Comparison of ENCODE assay signal across 9 cellular contexts in genomic region chr2:186570587-186570986, GRCh38. TPM values are rescaled to one million over a fixed set of nuclear protein-coding genes. Genes with fewer than 3 reads are reported as not detected.
DNase-seq lines count a peak whose midpoint lies in the region; ATAC-seq, FAIRE-seq and TF ChIP-seq lines count a peak whose summit lies in the region.
"Had no signal": no experiment of that assay in that cellular context is flagged by ENCODE, and none has a peak within 500 bp of the region (broad histone marks: within the 10 kb centered on the region; RNA-seq: fewer than 3 reads in every experiment).

No MANE protein-coding gene starts in this region.

- H3K27me3 ChIP-seq in A673 (replicated peaks; ENCODE audit: insufficient read depth, low read depth, low read length, poor library complexity), result no peaks in the 10 kb centered on the region
- no peaks in the 10 kb centered on the region for H3K27me3 ChIP-seq in K562 (ENCODE audit: control insufficient read depth in 2 of 2, insufficient read depth in 2 of 2, low read length in 2 of 2)

- in situ Hi-C loops in K562 (cut with MboI), result no loop called here

- no peak for TF ChIP-seq RAD21 in K562 (CRISPR knock-in tag; conservative IDR thresholded peaks at IDR 0.05 in 1 of 2, IDR thresholded peaks at IDR 0.05 in 1 of 2)

- no TSS peak for BruUV-seq in A673 (replicated peaks; lab: Mats Ljungman, UMichigan)
- BruUV-seq in K562 (replicated peaks; lab: Mats Ljungman, UMichigan), result no TSS peak

- CTCF ChIA-PET in A673 (lab: Charles Lee), result no interaction called here
- CTCF ChIA-PET in K562 (lab: Yijun Ruan, JAX; ENCODE audit: low intra/inter-chr PET ratio), result no interaction called here
- CTCF ChIA-PET in activated naive CD4-positive, alpha-beta T cell treated with anti-CD3 and anti-CD28 coated beads for 36 hours (lab: Charles Lee), result no interaction called here

- H3K27ac ChIP-seq in A673 (ENCODE audit: low read depth, low read length, poor library complexity, severe bottlenecking) (no peak overlapping the region), K562 (ENCODE audit: extremely low read depth, low read depth, low read length) (no peak overlapping the region)

- no peaks in the 10 kb centered on the region for H3K79me2 ChIP-seq in K562 (ENCODE audit: control insufficient read depth, insufficient read depth, low read length)

- intact Hi-C loops in A673 (cut with micrococcal nuclease; ENCODE audit: unreplicated experiment) (no loop called here), K562 (cut with micrococcal nuclease) (no loop called here)
- intact Hi-C loops in activated naive CD4-positive, alpha-beta T cell treated with anti-CD3 and anti-CD28 coated beads for 36 hours (cut with micrococcal nuclease), result no loop called here

- peak overlapping the region; percentile 4; the same call in 1 of the 2 replicates for H3K4me2 ChIP-seq in K562 (ENCODE audit: insufficient read depth, low read length)

- TF ChIP-seq POLR2A in K562 (conservative IDR thresholded peaks at IDR 0.05), result no peak

- no peaks in the 10 kb centered on the region for H3K9me3 ChIP-seq in A673 (ENCODE audit: low read depth, low read length, poor library complexity, severe bottlenecking)
- no peaks in the 10 kb centered on the region for H3K9me3 ChIP-seq in K562 (replicated peaks; ENCODE audit: control insufficient read depth, insufficient read depth, low read depth, low read length)

- H3K9ac ChIP-seq in K562 (ENCODE audit: insufficient read depth in 1 of 2, low read depth in 2 of 2, low read length in 2 of 2), result no peak overlapping the region

- peak overlapping the region; percentile 61 for H2AFZ ChIP-seq in K562 (ENCODE audit: low read depth, low read length)

- FAIRE-seq in K562 (lab: Jason Lieb, UNC), result peak; percentile 74

- WGBS in K562 (ENCODE audit: insufficient coverage, low coverage, missing lambda C conversion rate), result 10% methylated on average over 5 of the region's 5 CpGs

- no peaks in the 10 kb centered on the region for H3K36me3 ChIP-seq in A673 (ENCODE audit: insufficient read depth, low read length, poor library complexity, severe bottlenecking)
- no peaks in the 10 kb centered on the region for H3K36me3 ChIP-seq in K562 (ENCODE audit: control insufficient read depth, insufficient read depth, low read length)

- no peak overlapping the region for H3K27ac Mint-ChIP-seq in activated naive CD4-positive, alpha-beta T cell treated with anti-CD3 and anti-CD28 coated beads for 36 hours
- H3K27ac Mint-ChIP-seq: activated CD4-positive, alpha-beta T cell treated with anti-CD3 and anti-CD28 coated beads, Interleukin-2, amount 10 ng/mL, durations not matched to agents 24 days and 14 days had no signal

- no peaks in the 10 kb centered on the region for H3K9me1 ChIP-seq in K562 (ENCODE audit: control insufficient read depth, insufficient read depth, low read length)

- TF ChIP-seq CTCF in A673 (conservative IDR thresholded peaks at IDR 0.05; ENCODE audit: low read depth, low read length) (no peak), K562 (IDR thresholded peaks at IDR 0.05 in 2 of 3, conservative IDR thresholded peaks at IDR 0.05 in 1 of 3; ENCODE audit: insufficient read depth in 2 of 3, low read depth in 1 of 3, low read length in 3 of 3) (no peak)

- POLR2A ChIA-PET in A673 (lab: Charles Lee; ENCODE audit: low non-redundant PET), result no interaction called here
- POLR2A ChIA-PET in K562 (lab: Yijun Ruan, JAX), result interaction anchor here (1.5 kb wide), 2 partner anchors 15 to 24 kb away, joined by 3 to 4 read pairs; no protein-coding TSS in a partner anchor

- no peaks in the 10 kb centered on the region for H3K9me3 Mint-ChIP-seq in activated naive CD4-positive, alpha-beta T cell treated with anti-CD3 and anti-CD28 coated beads for 36 hours

- no peak overlapping the region for H3K4me3 ChIP-seq in A673 (ENCODE audit: low read depth, low read length, poor library complexity, severe bottlenecking)
- no peak overlapping the region for H3K4me3 ChIP-seq in K562

- no peak overlapping the region for H3K4me3 Mint-ChIP-seq in activated naive CD4-positive, alpha-beta T cell treated with anti-CD3 and anti-CD28 coated beads for 36 hours
- H3K4me3 Mint-ChIP-seq: activated CD4-positive, alpha-beta T cell treated with anti-CD3 and anti-CD28 coated beads, Interleukin-2, amount 10 ng/mL, durations not matched to agents 24 days and 14 days had no signal

- ATAC-seq in K562, result peak; percentile 63
- no peak for ATAC-seq in GM18519 (IDR thresholded peaks at IDR 0.05; ENCODE audit: low FRiP score, unreplicated experiment)

- H3K4me1 ChIP-seq in A673 (ENCODE audit: insufficient read depth, low read length, poor library complexity, severe bottlenecking) (peaks cover 4% of the 10 kb centered on the region), K562 (replicated peaks in 1 of 2; ENCODE audit: control insufficient read depth in 2 of 2, insufficient read depth in 2 of 2, low read length in 2 of 2) (peaks cover 0 to 5% of the 10 kb centered on the region in 2 experiments; a peak in 3 of 5 replicates)

- no peak for TF ChIP-seq EP300 in K562 (IDR thresholded peaks at IDR 0.05; ENCODE audit: low read length)

- no peaks in the 10 kb centered on the region for H4K20me1 ChIP-seq in K562 (replicated peaks; ENCODE audit: control insufficient read depth, insufficient read depth, low read length)

- DNase-seq in A673 (ENCODE audit: low spot score) (peak; percentile 44), LHCN-M2 (ENCODE audit: low read depth) (peak; percentile 43), K562 (ENCODE audit: extremely low read depth in 1 of 4, low spot score in 3 of 4) (peak in 1 of 4 experiments; percentile 56), kidney glomerular epithelial cell (lab: John Stamatoyannopoulos, UW) (peak; percentile 88), NCI-H748 treated with DMSO at 0.1 percent for 48 hours (lab: John Stamatoyannopoulos, UW) (no peak), GM19240 (ENCODE audit: insufficient read length, low spot score) (no peak)
- no peak for DNase-seq in activated naive CD4-positive, alpha-beta T cell treated with anti-CD3 and anti-CD28 coated beads for 36 hours
- DNase-seq: activated CD4-positive, alpha-beta T cell treated with anti-CD3 and anti-CD28 coated beads, Interleukin-2, amount 10 ng/mL, durations not matched to agents 24 days and 14 days had no signal

- peaks cover 3% of the 10 kb centered on the region for H3K4me1 Mint-ChIP-seq in activated naive CD4-positive, alpha-beta T cell treated with anti-CD3 and anti-CD28 coated beads for 36 hours (ENCODE audit: low read depth)

- peaks cover 2% of the 10 kb centered on the region for H3K27me3 Mint-ChIP-seq in activated naive CD4-positive, alpha-beta T cell treated with anti-CD3 and anti-CD28 coated beads for 36 hours (ENCODE audit: low read depth)

- H3K36me3 Mint-ChIP-seq in activated naive CD4-positive, alpha-beta T cell treated with anti-CD3 and anti-CD28 coated beads for 36 hours (ENCODE audit: low read depth), result no peaks in the 10 kb centered on the region

TF ChIP-seq in K562, 482 proteins besides CTCF, POLR2A, EP300 and RAD21 (continues in another document):
- TF ChIP-seq JUND (IDR thresholded peaks at IDR 0.05; ENCODE audit: borderline replicate concordance, low read depth, low read length), result peak; percentile 67
- peak; percentile 60; the same call in 1 of the 3 replicates for TF ChIP-seq JUND (tag; IDR thresholded peaks at IDR 0.05; ENCODE audit: borderline replicate concordance, low read depth, low read length)
- TF ChIP-seq ARID3A (IDR thresholded peaks at IDR 0.05; ENCODE audit: borderline replicate concordance, low read depth, low read length), result 0 out of 2 replicates have a peak, but pooled peaks have one; percentile 13
- no peak for TF ChIP-seq TRIM28 (IDR thresholded peaks at IDR 0.05)
- TF ChIP-seq TFAP4 (CRISPR knock-in tag; IDR thresholded peaks at IDR 0.05; ENCODE audit: borderline replicate concordance), result no peak

RNA-seq across cellular contexts. Expression of gene ITGAV, which starts 19.3 kb away (rescaled TPM):
- total RNA-seq in A673 (2021), result 28.4 and 33.7 TPM in 2 replicates
- 104 and 125 TPM in 2 replicates for total RNA-seq in LHCN-M2 (2014; rRNA removed)
- polyA plus RNA-seq in LHCN-M2 (2012), result 25.6 TPM
- 44.5 and 102 TPM in 2 replicates for total RNA-seq in K562 (2011; cell fraction: chromatin; rRNA removed; ENCODE audit: low replicate concordance)
- 19.5 and 40.0 TPM in 2 replicates for total RNA-seq in K562 (2011; cell fraction: nucleolus; rRNA removed)
- 34.2 and 43.0 TPM in 2 replicates for total RNA-seq in K562 (2011; cell fraction: nucleoplasm; rRNA removed)
- total RNA-seq in K562 (2014; rRNA removed), result 10.4 and 10.7 TPM in 2 replicates
- 17.6 and 18.4 TPM in 2 replicates for total RNA-seq in K562 (2014; rRNA removed; fragmentation: Illumina TruSeq; extraction: Trizol)
- 16.2 and 16.5 TPM in 2 replicates for total RNA-seq in K562 (2015; rRNA removed; fragmentation: Illumina TruSeq; extraction: Trizol)
- 15.5 and 17.7 TPM in 2 replicates for total RNA-seq in K562 (2021)
- 16.2 and 16.3 TPM in 2 replicates for polyA plus RNA-seq in K562 (2011; rRNA removed)
- 3.6 and 7.9 TPM in 2 replicates for polyA plus RNA-seq in K562 (2011; cell fraction: cytosol; rRNA removed)
- 29.1 and 37.9 TPM in 2 replicates for polyA plus RNA-seq in K562 (2011; cell fraction: nucleus; rRNA removed)
- 8.4 and 15.6 TPM in 2 replicates for polyA plus RNA-seq in K562 (2012)
- polyA plus RNA-seq in K562 (2014; fragmentation: Illumina TruSeq; extraction: Trizol), result 8.5 and 10.3 TPM in 2 replicates
- 1 to 10 TPM; 3.7 to 4.6 TPM for polyA plus RNA-seq in K562 (2014; fragmentation: Nextera tagmentation; extraction: Ambion mirVana)
- 7.4 and 8.8 TPM in 2 replicates for polyA plus RNA-seq in K562 (2014; rRNA removed)
- polyA minus RNA-seq in K562 (2011; rRNA and poly(A)+ RNA removed), result 32.1 and 40.9 TPM in 2 replicates
- 16.9 and 21.9 TPM in 2 replicates for polyA minus RNA-seq in K562 (2011; cell fraction: cytosol; rRNA and poly(A)+ RNA removed)
- polyA minus RNA-seq in K562 (2011; cell fraction: nucleus; rRNA and poly(A)+ RNA removed), result 25.4 and 40.0 TPM in 2 replicates
- 1 to 10 TPM; 4.5 to 5.0 TPM for total RNA-seq in activated naive CD4-positive, alpha-beta T cell treated with anti-CD3 and anti-CD28 coated beads for 36 hours

Comparison
In these comparisons a context has a peak if more than half of its experiments do, and no peak if none do; other contexts are left out.
1. DNase-seq: peak in A673 (single experiment), LHCN-M2 (single experiment) and kidney glomerular epithelial cell (single experiment); none in NCI-H748 treated with DMSO at 0.1 percent for 48 hours (single experiment), activated naive CD4-positive, alpha-beta T cell treated with anti-CD3 and anti-CD28 coated beads for 36 hours (single experiment) and GM19240 (single experiment).